ENCODE assay signal across 2 cellular contexts in the genomic region with DNA sequence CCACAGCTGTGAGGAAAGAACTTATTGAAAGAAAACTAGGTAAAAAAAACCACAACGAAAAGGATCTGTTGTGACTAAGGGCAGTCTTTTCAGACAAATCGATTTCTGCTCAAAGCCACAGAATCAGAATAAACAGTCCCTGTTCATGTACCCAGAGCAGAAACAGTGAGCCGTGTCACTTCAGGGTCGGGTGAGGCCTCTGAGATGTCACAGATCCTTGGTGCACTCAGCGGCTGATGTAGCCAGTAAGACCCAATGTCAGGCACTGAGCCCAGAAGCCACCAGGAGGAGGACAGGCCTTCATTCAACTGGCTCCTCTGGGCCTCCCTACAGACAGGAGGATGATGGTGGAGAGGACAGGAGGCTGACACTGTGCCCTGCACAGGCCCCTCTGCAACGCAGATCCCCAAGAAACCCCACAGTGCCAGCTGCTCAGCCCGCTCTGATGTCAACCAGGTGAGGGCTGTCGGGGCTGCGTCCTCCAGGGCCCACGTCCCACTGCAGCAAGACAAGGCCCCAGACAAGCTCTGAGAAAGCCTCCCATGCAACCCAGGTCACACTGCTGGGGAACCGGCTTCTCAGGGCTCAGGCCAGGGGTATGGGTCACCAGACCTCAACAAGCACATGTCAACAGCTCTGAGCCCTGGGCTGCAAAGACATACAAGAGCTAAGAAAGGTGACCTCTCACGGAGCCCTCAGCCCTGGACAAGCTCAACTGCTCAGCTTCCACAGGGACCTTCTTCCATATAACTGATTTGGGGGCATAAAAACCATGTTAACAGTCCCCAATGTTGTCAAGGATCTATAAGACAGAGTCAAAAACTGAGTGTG.
TF ChIP-seq lines count a peak whose summit lies in the region.

No MANE protein-coding gene starts in this region.

TF ChIP-seq in H1, 55 proteins besides CTCF, POLR2A, EP300 and RAD21 (continued from another document):
- no peak for TF ChIP-seq CBX5 (IDR thresholded peaks at IDR 0.05; ENCODE audit: low read depth, low read length)
- no peak for TF ChIP-seq TAF7 (optimal IDR thresholded peaks at IDR 0.05; ENCODE audit: borderline replicate concordance, low read depth, low read length)
- TF ChIP-seq, protein P1, sequence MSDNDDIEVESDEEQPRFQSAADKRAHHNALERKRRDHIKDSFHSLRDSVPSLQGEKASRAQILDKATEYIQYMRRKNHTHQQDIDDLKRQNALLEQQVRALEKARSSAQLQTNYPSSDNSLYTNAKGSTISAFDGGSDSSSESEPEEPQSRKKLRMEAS (IDR thresholded peaks at IDR 0.05) = no peak
- TF ChIP-seq NRF1 (IDR thresholded peaks at IDR 0.05; ENCODE audit: low read depth, low read length) = no peak
- no peak for TF ChIP-seq CREB1 (IDR thresholded peaks at IDR 0.05)
- TF ChIP-seq, protein P2, sequence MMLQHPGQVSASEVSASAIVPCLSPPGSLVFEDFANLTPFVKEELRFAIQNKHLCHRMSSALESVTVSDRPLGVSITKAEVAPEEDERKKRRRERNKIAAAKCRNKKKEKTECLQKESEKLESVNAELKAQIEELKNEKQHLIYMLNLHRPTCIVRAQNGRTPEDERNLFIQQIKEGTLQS (IDR thresholded peaks at IDR 0.05; ENCODE audit: insufficient read depth, low read depth, low read length) = no peak
- TF ChIP-seq NANOG (IDR thresholded peaks at IDR 0.05; ENCODE audit: insufficient read depth, low read depth, low read length, poor library complexity, severe bottlenecking) = no peak
- no peak for TF ChIP-seq POLR2AphosphoS5 (IDR thresholded peaks at IDR 0.05; ENCODE audit: low read depth, low read length)
- no peak for TF ChIP-seq SRF (IDR thresholded peaks at IDR 0.05; ENCODE audit: low read depth, low read length)
- TF ChIP-seq BCL11A (IDR thresholded peaks at IDR 0.05; ENCODE audit: low read depth in 2 of 2, low read length in 2 of 2) = no peak
- TF ChIP-seq TEAD4 (IDR thresholded peaks at IDR 0.05; ENCODE audit: low read depth, low read length) = no peak

TF ChIP-seq in HEK293T, 16 proteins besides CTCF, POLR2A, EP300 and RAD21 (continued from another document):
- TF ChIP-seq, protein P3, sequence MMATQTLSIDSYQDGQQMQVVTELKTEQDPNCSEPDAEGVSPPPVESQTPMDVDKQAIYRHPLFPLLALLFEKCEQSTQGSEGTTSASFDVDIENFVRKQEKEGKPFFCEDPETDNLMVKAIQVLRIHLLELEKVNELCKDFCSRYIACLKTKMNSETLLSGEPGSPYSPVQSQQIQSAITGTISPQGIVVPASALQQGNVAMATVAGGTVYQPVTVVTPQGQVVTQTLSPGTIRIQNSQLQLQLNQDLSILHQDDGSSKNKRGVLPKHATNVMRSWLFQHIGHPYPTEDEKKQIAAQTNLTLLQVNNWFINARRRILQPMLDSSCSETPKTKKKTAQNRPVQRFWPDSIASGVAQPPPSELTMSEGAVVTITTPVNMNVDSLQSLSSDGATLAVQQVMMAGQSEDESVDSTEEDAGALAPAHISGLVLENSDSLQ (IDR thresholded peaks at IDR 0.05) = no peak
